ENCODE assay signal across 8 cellular contexts in genomic region chr5:150589791-150590601, GRCh38. TPM values are rescaled to one million over a fixed set of nuclear protein-coding genes. Genes with fewer than 3 reads are reported as not detected.
DNase-seq lines count a peak whose midpoint lies in the region; ATAC-seq and TF ChIP-seq lines count a peak whose summit lies in the region.

No MANE protein-coding gene starts in this region.

- H3K27me3 Mint-ChIP-seq in naive thymus-derived CD4-positive, alpha-beta T cell = no peaks in the 10 kb centered on the region
- peaks cover 4% of the 10 kb centered on the region for H3K27me3 Mint-ChIP-seq in CD8-positive, alpha-beta T cell (ENCODE audit: low read depth)

- H3K9me3 Mint-ChIP-seq in naive thymus-derived CD4-positive, alpha-beta T cell = no peaks in the 10 kb centered on the region
- no peaks in the 10 kb centered on the region for H3K9me3 Mint-ChIP-seq in CD8-positive, alpha-beta T cell

- intact Hi-C loops in mucosa of descending colon (cut with DNase I, micrococcal nuclease) = no loop called here
- intact Hi-C loops in naive thymus-derived CD4-positive, alpha-beta T cell (cut with micrococcal nuclease) = no loop called here
- intact Hi-C loops in CD8-positive, alpha-beta T cell (cut with DNase I, micrococcal nuclease) = no loop called here

- no peaks in the 10 kb centered on the region for H3K9me3 ChIP-seq in mucosa of descending colon
- H3K9me3 ChIP-seq in naive thymus-derived CD4-positive, alpha-beta T cell (ENCODE audit: control insufficient read depth in 2 of 3, low read length in 3 of 3) = no peaks in the 10 kb centered on the region
- H3K9me3 ChIP-seq in CD8-positive, alpha-beta T cell (ENCODE audit: low read length) = no peaks in the 10 kb centered on the region

- TF ChIP-seq CTCF in BJ (IDR thresholded peaks at IDR 0.05; ENCODE audit: insufficient read depth, low read depth, low read length) (peak; percentile 76), mucosa of descending colon (IDR thresholded peaks at IDR 0.05) (no peak)
- no peak for TF ChIP-seq CTCF in CD8-positive, alpha-beta T cell (IDR thresholded peaks at IDR 0.05)

- peaks cover 53% of the 10 kb centered on the region for H3K4me1 ChIP-seq in mucosa of descending colon (ENCODE audit: low read depth)
- no peaks in the 10 kb centered on the region for H3K4me1 ChIP-seq in naive thymus-derived CD4-positive, alpha-beta T cell (ENCODE audit: control insufficient read depth in 2 of 2, insufficient read depth in 2 of 2, low read length in 2 of 2)
- no peaks in the 10 kb centered on the region for H3K4me1 ChIP-seq in CD8-positive, alpha-beta T cell (ENCODE audit: insufficient read depth, low read length)

- POLR2A ChIA-PET in BJ (lab: Charles Lee) = no interaction called here
- POLR2A ChIA-PET in naive thymus-derived CD4-positive, alpha-beta T cell (lab: Charles Lee) = no interaction called here
- POLR2A ChIA-PET in CD8-positive, alpha-beta T cell (lab: Charles Lee) = no interaction called here

- H3K27ac Mint-ChIP-seq in naive thymus-derived CD4-positive, alpha-beta T cell = no peak overlapping the region
- H3K27ac Mint-ChIP-seq in CD8-positive, alpha-beta T cell = no peak overlapping the region

- ATAC-seq in HG02678 (IDR thresholded peaks at IDR 0.05; ENCODE audit: unreplicated experiment) (peak; percentile 68), mucosa of descending colon (peak; percentile 26)
- no peak for ATAC-seq in naive thymus-derived CD4-positive, alpha-beta T cell
- no peak for ATAC-seq in CD8-positive, alpha-beta T cell

- no peak overlapping the region for H3K4me3 Mint-ChIP-seq in naive thymus-derived CD4-positive, alpha-beta T cell
- no peak overlapping the region for H3K4me3 Mint-ChIP-seq in CD8-positive, alpha-beta T cell

- no peaks in the 10 kb centered on the region for H3K36me3 Mint-ChIP-seq in naive thymus-derived CD4-positive, alpha-beta T cell
- H3K36me3 Mint-ChIP-seq in CD8-positive, alpha-beta T cell = no peaks in the 10 kb centered on the region

- no peak for DNase-seq in BJ (ENCODE audit: low read depth)
- peak; percentile 36 to 87 for DNase-seq in dermis microvascular lymphatic vessel endothelial cell (ENCODE audit: low read depth in 2 of 2)
- peak in 2 of 3 donors; percentile 64 to 73 for DNase-seq in mucosa of descending colon
- no peak for DNase-seq in UCSD-AML1 (lab: John Stamatoyannopoulos, UW; ENCODE audit: unreplicated experiment)
- DNase-seq in naive thymus-derived CD4-positive, alpha-beta T cell = no peak
- no peak for DNase-seq in NCI-H1436 (lab: John Stamatoyannopoulos, UW)
- no peak for DNase-seq in CD8-positive, alpha-beta T cell

- no peaks in the 10 kb centered on the region for H3K4me1 Mint-ChIP-seq in naive thymus-derived CD4-positive, alpha-beta T cell
- no peaks in the 10 kb centered on the region for H3K4me1 Mint-ChIP-seq in CD8-positive, alpha-beta T cell (ENCODE audit: low read depth)

- H3K36me3 ChIP-seq in BJ (ENCODE audit: control insufficient read depth, insufficient read depth, low read length) (no peaks in the 10 kb centered on the region), mucosa of descending colon (ENCODE audit: low read depth) (no peaks in the 10 kb centered on the region)
- no peaks in the 10 kb centered on the region for H3K36me3 ChIP-seq in naive thymus-derived CD4-positive, alpha-beta T cell (ENCODE audit: control insufficient read depth in 2 of 3, insufficient read depth in 3 of 3, low read length in 3 of 3)
- no peaks in the 10 kb centered on the region for H3K36me3 ChIP-seq in CD8-positive, alpha-beta T cell (ENCODE audit: insufficient read depth, low read length)

- H3K4me3 ChIP-seq in BJ (ENCODE audit: low read depth, low read length) (no peak overlapping the region), mucosa of descending colon (no peak overlapping the region)
- no peak overlapping the region for H3K4me3 ChIP-seq in naive thymus-derived CD4-positive, alpha-beta T cell (ENCODE audit: low read length)
- H3K4me3 ChIP-seq in CD8-positive, alpha-beta T cell (ENCODE audit: low read depth, low read length) = no peak overlapping the region

- CTCF ChIA-PET in BJ (lab: Yijun Ruan, JAX) = interaction anchor here (0.9 to 2.1 kb wide), 10 partner anchors 10 to 64 kb away, joined by 3 to 5 read pairs (median 4); no protein-coding TSS in a partner anchor
- CTCF ChIA-PET in naive thymus-derived CD4-positive, alpha-beta T cell (lab: Charles Lee) = no interaction called here
- CTCF ChIA-PET in CD8-positive, alpha-beta T cell (lab: Charles Lee) = no interaction called here

- H3K27ac ChIP-seq in naive thymus-derived CD4-positive, alpha-beta T cell (ENCODE audit: low read depth, low read length) = no peak overlapping the region
- no peak overlapping the region for H3K27ac ChIP-seq in CD8-positive, alpha-beta T cell (ENCODE audit: low read depth, low read length)

- H3K27me3 ChIP-seq in BJ (ENCODE audit: control insufficient read depth, insufficient read depth, low read length) = peaks cover 3% of the 10 kb centered on the region
- no peaks in the 10 kb centered on the region for H3K27me3 ChIP-seq in naive thymus-derived CD4-positive, alpha-beta T cell (ENCODE audit: control insufficient read depth in 2 of 2, insufficient read depth in 2 of 2, low read length in 2 of 2)
- H3K27me3 ChIP-seq in CD8-positive, alpha-beta T cell (ENCODE audit: insufficient read depth, low read length) = no peaks in the 10 kb centered on the region

RNA-seq across cellular contexts. Expression of gene SYNPO, which starts 50.5 kb away (rescaled TPM):
- polyA plus RNA-seq in BJ (2011; rRNA removed) = 4.8 and 8.4 TPM in 2 replicates
- polyA minus RNA-seq in BJ (2011; rRNA and poly(A)+ RNA removed) = 15.2 and 21.4 TPM in 2 replicates
- total RNA-seq in dermis microvascular lymphatic vessel endothelial cell (5.6 and 12.3 TPM in 2 replicates), mucosa of descending colon (10 to 100 TPM; 62.9 to 73.6 (median 63.9) TPM)
- under 1 TPM in 4 of 5 experiments, not detected in 1; 0.07 to 0.59 (median 0.12) TPM for total RNA-seq in naive thymus-derived CD4-positive, alpha-beta T cell
- polyA plus RNA-seq in naive thymus-derived CD4-positive, alpha-beta T cell = not detected
- total RNA-seq in CD8-positive, alpha-beta T cell = under 1 TPM; 0.06 to 0.14 TPM

Comparison
In these comparisons a context has a peak if more than half of its experiments do, and no peak if none do; other contexts are left out.
1. DNase-seq: peak in dermis microvascular lymphatic vessel endothelial cell (2 of 2) and mucosa of descending colon (2 of 3); none in BJ (single experiment), UCSD-AML1 (single experiment), naive thymus-derived CD4-positive, alpha-beta T cell (0 of 9), NCI-H1436 (single experiment) and CD8-positive, alpha-beta T cell (0 of 7).
2. ATAC-seq: peak in HG02678 (single experiment) and mucosa of descending colon (single experiment); none in naive thymus-derived CD4-positive, alpha-beta T cell (single experiment) and CD8-positive, alpha-beta T cell (single experiment).